Comparison of ENCODE assay signal across 34 cellular contexts in genomic region chr19:55912916-55913315, GRCh38. TPM values are rescaled to one million over a fixed set of nuclear protein-coding genes. Genes with fewer than 3 reads are reported as not detected.
"Had no signal": no experiment of that assay in that cellular context is flagged by ENCODE, and none has a peak within 500 bp of the region (broad histone marks: within the 10 kb centered on the region; RNA-seq: fewer than 3 reads in every experiment).

No MANE protein-coding gene starts in this region.

- H3K27ac ChIP-seq: KMS-11 had no signal

- H3K36me3 ChIP-seq: MG63 had no signal

- H3K9me3 ChIP-seq: MG63 had no signal

- H3K27me3 ChIP-seq: MG63 had no signal

- H3K4me3 ChIP-seq: MG63 had no signal

- DNase-seq: Kasumi-1, KG1, MG63, MM.1S, NCI-H1048, NCI-H1092, NCI-H1092 treated with DMSO at 0.1 percent for 48 hours, NCI-H1105, NCI-H1105 treated with DMSO at 0.1 percent for 48 hours, NCI-H1417 treated with DMSO at 0.1 percent for 48 hours, NCI-H1436, NCI-H1436 treated with DMSO at 0.1 percent for 48 hours, NCI-H146, NCI-H1694, NCI-H1694 treated with DMSO at 0.1 percent for 48 hours, NCI-H187, NCI-H187 treated with DMSO at 0.1 percent for 48 hours, NCI-H1930, NCI-H2029, NCI-H2029 treated with DMSO at 0.1 percent for 48 hours, NCI-H2081, NCI-H2081 treated with DMSO at 0.1 percent for 48 hours, NCI-H2107, NCI-H2171, NCI-H2171 treated with DMSO at 0.1 percent for 48 hours, NCI-H2227 treated with DMSO at 0.1 percent for 48 hours, NCI-H226, NCI-H345, NCI-H446 treated with DMSO at 0.1 percent for 48 hours had no signal

RNA-seq across cellular contexts. Expression of gene NLRP13, which starts 19.2 kb away (rescaled TPM):
- total RNA-seq: LHCN-M2, M059J, MCF 10A, NCI-H460 had no signal

RNA-seq across cellular contexts. Expression of gene NLRP8, which starts 34.7 kb away (rescaled TPM):
- total RNA-seq: LHCN-M2, M059J, MCF 10A, NCI-H460 had no signal
